In the genomic region with DNA sequence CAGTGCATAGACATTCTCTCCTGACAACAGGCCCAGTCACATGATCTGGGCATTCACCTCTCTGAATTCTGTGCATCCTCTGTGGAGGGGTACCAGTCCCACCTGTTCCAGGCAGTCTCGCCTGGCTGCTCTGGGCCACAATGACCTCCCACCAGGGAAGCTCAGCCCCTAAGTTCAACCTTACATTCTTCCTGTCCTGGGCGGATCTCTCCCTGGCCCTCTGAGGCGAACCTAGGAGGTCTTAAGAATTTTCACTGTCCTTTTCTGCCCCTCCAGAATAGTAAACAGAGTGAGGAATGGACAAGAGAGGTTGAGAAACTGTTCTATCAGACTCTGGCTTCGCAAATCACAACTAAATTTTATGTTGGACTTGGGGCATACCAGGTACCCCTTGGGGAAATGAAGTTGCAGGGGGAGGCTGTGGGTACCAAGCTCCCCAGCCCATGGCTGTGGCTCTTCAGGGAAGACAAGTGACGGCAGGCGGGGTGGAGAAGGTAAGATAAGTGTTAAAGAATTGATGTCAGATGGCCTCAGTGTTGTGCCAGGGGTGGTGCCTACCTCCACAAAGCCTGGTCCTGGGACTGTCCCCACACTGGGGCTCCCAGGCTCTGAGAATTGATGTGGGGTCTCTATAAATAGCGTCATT, we compare ENCODE assay signal across 13 cellular contexts. TPM values are rescaled to one million over a fixed set of nuclear protein-coding genes. Genes with fewer than 3 reads are reported as not detected.
"Had no signal": no experiment of that assay in that cellular context is flagged by ENCODE, and none has a peak within 500 bp of the region (broad histone marks: within the 10 kb centered on the region; RNA-seq: fewer than 3 reads in every experiment).

No MANE protein-coding gene starts in this region.

- H3K27me3 Mint-ChIP-seq: activated CD4-positive, alpha-beta T cell treated with anti-CD3 and anti-CD28 coated beads, Interleukin-2, amount 10 ng/mL, durations not matched to agents 24 days and 14 days had no signal

- DNase-seq: activated CD4-positive, alpha-beta T cell treated with anti-CD3 and anti-CD28 coated beads, Interleukin-2, amount 10 ng/mL, durations not matched to agents 24 days and 14 days; activated naive CD4-positive, alpha-beta T cell treated with Interleukin-2 at 50 U/mL for 16 hours; activated T-cell treated with anti-CD3 and anti-CD28 coated beads for 4 hours; hypothalamus; lower lobe of right lung; nephron progenitor cell; stimulated activated CD4-positive, alpha-beta T cell treated with anti-CD3 and anti-CD28 coated beads, Interleukin-2, amount 100 ng/mL, for 48 hours; stimulated activated naive B cell treated with anti-CD40 and anti-IgM and Interleukin-4, amounts not matched to agents 10 μg/mL and 1 μg/mL and 100 μg/mL, for 72 hours; transverse colon had no signal

- H3K36me3 Mint-ChIP-seq: mesothelial cell of epicardium; stimulated activated naive B cell treated with anti-CD40 and anti-IgM and Interleukin-4, amounts not matched to agents 10 μg/mL and 1 μg/mL and 100 μg/mL, for 72 hours; WTC11 had no signal

- H3K9me3 ChIP-seq: esophagus muscularis mucosa, lower lobe of right lung, transverse colon had no signal

- H3K4me3 ChIP-seq: esophagus muscularis mucosa, lower lobe of right lung, transverse colon had no signal

- H3K4me3 Mint-ChIP-seq: activated CD4-positive, alpha-beta T cell treated with anti-CD3 and anti-CD28 coated beads, Interleukin-2, amount 10 ng/mL, durations not matched to agents 24 days and 14 days; mesothelial cell of epicardium; nephron progenitor cell; stimulated activated naive B cell treated with anti-CD40 and anti-IgM and Interleukin-4, amounts not matched to agents 10 μg/mL and 1 μg/mL and 100 μg/mL, for 72 hours; WTC11 had no signal

- H3K27ac ChIP-seq: esophagus muscularis mucosa, lower lobe of right lung, transverse colon had no signal

- H3K27ac Mint-ChIP-seq: activated CD4-positive, alpha-beta T cell treated with anti-CD3 and anti-CD28 coated beads, Interleukin-2, amount 10 ng/mL, durations not matched to agents 24 days and 14 days; mesothelial cell of epicardium; nephron progenitor cell; stimulated activated naive B cell treated with anti-CD40 and anti-IgM and Interleukin-4, amounts not matched to agents 10 μg/mL and 1 μg/mL and 100 μg/mL, for 72 hours; WTC11 had no signal

- ATAC-seq: lower lobe of right lung; stimulated activated naive B cell treated with anti-CD40 and anti-IgM and Interleukin-4, amounts not matched to agents 10 μg/mL and 1 μg/mL and 100 μg/mL, for 72 hours; WTC11 had no signal

- H3K9me3 Mint-ChIP-seq: activated CD4-positive, alpha-beta T cell treated with anti-CD3 and anti-CD28 coated beads, Interleukin-2, amount 10 ng/mL, durations not matched to agents 24 days and 14 days; mesothelial cell of epicardium; nephron progenitor cell; stimulated activated naive B cell treated with anti-CD40 and anti-IgM and Interleukin-4, amounts not matched to agents 10 μg/mL and 1 μg/mL and 100 μg/mL, for 72 hours; WTC11 had no signal

- H3K36me3 ChIP-seq: esophagus muscularis mucosa, lower lobe of right lung, transverse colon had no signal

RNA-seq across cellular contexts. Expression of a gene that starts 5.3 kb away (rescaled TPM):
- total RNA-seq: activated CD4-positive, alpha-beta T cell treated with anti-CD3 and anti-CD28 coated beads, Interleukin-2, amount 10 ng/mL, durations not matched to agents 24 days and 14 days; bronchial epithelial cell had no signal
